In the genomic region with DNA sequence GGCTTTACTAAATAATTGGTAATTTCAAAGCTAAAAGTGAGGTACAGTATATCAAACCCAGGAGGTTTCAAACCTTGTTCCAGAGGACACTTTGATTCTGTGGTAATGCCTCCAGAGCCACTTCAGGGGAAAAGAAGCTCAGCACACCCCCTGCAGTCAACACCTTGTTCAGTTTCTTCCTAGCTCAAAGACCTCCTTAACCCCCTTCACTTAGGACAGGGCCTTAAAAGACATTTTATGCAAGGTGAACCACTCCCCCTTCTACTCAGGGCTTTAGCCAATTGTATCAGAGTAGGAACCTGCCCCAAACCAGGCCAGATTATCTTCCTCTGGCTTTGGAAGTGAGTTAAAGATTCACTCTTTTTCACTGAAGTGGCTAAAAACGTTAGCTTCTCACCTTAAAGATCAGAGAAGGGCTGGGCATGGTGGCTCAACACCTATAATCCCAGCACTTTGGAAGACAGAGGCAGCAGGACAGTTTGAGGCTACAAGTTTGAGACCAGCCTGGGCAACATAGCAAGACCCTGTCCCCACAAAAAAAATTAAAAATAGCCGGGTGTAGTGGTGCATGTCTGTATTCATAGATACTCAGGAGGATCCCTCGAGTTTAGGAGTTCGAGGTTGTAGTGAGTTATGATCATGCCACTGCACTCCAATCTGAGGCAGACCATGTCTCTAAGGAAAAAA, we compare ENCODE assay signal across 1 cellular context.
TF ChIP-seq lines count a peak whose summit lies in the region.

No MANE protein-coding gene starts in this region.

TF ChIP-seq in GM23338, 12 proteins besides CTCF, POLR2A, EP300 and RAD21:
- TF ChIP-seq NANOG (IDR thresholded peaks at IDR 0.05; ENCODE audit: borderline replicate concordance), result no peak
- TF ChIP-seq EZH2phosphoT487 (IDR thresholded peaks at IDR 0.05; ENCODE audit: unreplicated experiment), result no peak
